ENCODE assay signal across 27 cellular contexts in genomic region chr2:99607454-99607853, GRCh38.
DNase-seq lines count a peak whose midpoint lies in the region; ATAC-seq and TF ChIP-seq lines count a peak whose summit lies in the region.
"Had no signal": no experiment of that assay in that cellular context is flagged by ENCODE, and none has a peak within 500 bp of the region (broad histone marks: within the 10 kb centered on the region; RNA-seq: fewer than 3 reads in every experiment).

No MANE protein-coding gene starts in this region.

- H4K20me1 ChIP-seq in neural progenitor cell (ENCODE audit: low read depth): no peaks in the 10 kb centered on the region

- H3K27ac ChIP-seq in left lung (no peak overlapping the region), thoracic aorta (peak overlapping the region in 1 of 2 donors; percentile 18), neural progenitor cell (no peak overlapping the region)
- H3K27ac ChIP-seq: 22Rv1, esophagus muscularis mucosa, foreskin keratinocyte, pancreas, SJSA1, upper lobe of right lung had no signal

- H3K79me2 ChIP-seq in neural progenitor cell (ENCODE audit: low read depth): no peaks in the 10 kb centered on the region

- no peaks in the 10 kb centered on the region for H3K4me1 Mint-ChIP-seq in activated T-helper 1 cell treated with anti-CD3 and anti-CD28 coated beads, Interleukin-12 subunit alpha, Interleukin-12 subunit beta, Interleukin-2, Interleukin-4 antibody, amounts not matched to agents 30 ng/mL and 10 ng/mL and 1 ng/mL, durations not matched to agents 14 hours and 24 hours and 36 hours (ENCODE audit: low read depth)
- H3K4me1 Mint-ChIP-seq in neural progenitor cell: peaks cover 12% of the 10 kb centered on the region
- H3K4me1 Mint-ChIP-seq: activated T-helper 17 cell treated with anti-CD3 and anti-CD28 coated beads, Interleukin-2, amount 50 U/mL, for 72 hours; natural killer cell; T-cell had no signal

- ATAC-seq in left lung (peak; percentile 53), thoracic aorta (ENCODE audit: insufficient number of reproducible peaks, low FRiP score, low read depth) (no peak), GM18517 (IDR thresholded peaks at IDR 0.05; ENCODE audit: unreplicated experiment) (no peak)
- ATAC-seq: activated T-helper 17 cell treated with anti-CD3 and anti-CD28 coated beads, Interleukin-2, amount 50 U/mL, for 72 hours; foreskin keratinocyte; natural killer cell; pancreas; T-cell; upper lobe of right lung had no signal

- H3K27me3 Mint-ChIP-seq in activated T-helper 1 cell treated with anti-CD3 and anti-CD28 coated beads, Interleukin-12 subunit alpha, Interleukin-12 subunit beta, Interleukin-2, Interleukin-4 antibody, amounts not matched to agents 30 ng/mL and 10 ng/mL and 1 ng/mL, durations not matched to agents 14 hours and 24 hours and 36 hours (ENCODE audit: insufficient read depth): peaks cover 2% of the 10 kb centered on the region
- H3K27me3 Mint-ChIP-seq in neural progenitor cell (ENCODE audit: insufficient read depth, low read depth): no peaks in the 10 kb centered on the region
- H3K27me3 Mint-ChIP-seq: activated CD4-positive, alpha-beta memory T cell treated with anti-CD3 and anti-CD28 coated beads for 36 hours; activated T-helper 17 cell treated with anti-CD3 and anti-CD28 coated beads, Interleukin-2, amount 50 U/mL, for 72 hours; dendritic cell treated with granulocyte-macrophage colony-stimulating factor and Interleukin-4, amounts not matched to agents 40 ng/mL and 50 ng/mL, for 4 days; T-cell had no signal

- H3K4me3 ChIP-seq in adipocyte (ENCODE audit: low read length) (no peak overlapping the region), left lung (no peak overlapping the region), thoracic aorta (peak overlapping the region; percentile 20), neural progenitor cell (no peak overlapping the region)
- H3K4me3 ChIP-seq: esophagus muscularis mucosa, pancreas, SJSA1, upper lobe of right lung had no signal

- H3K4me1 ChIP-seq in adipocyte (ENCODE audit: control insufficient read depth, insufficient read depth, low read length): peaks cover 7% of the 10 kb centered on the region
- H3K4me1 ChIP-seq in left lung: no peaks in the 10 kb centered on the region
- H3K4me1 ChIP-seq in thoracic aorta (ENCODE audit: control insufficient read depth in 1 of 2, low read depth in 2 of 2): peaks cover 2 to 31% of the 10 kb centered on the region in 2 donors
- no peaks in the 10 kb centered on the region for H3K4me1 ChIP-seq in neural progenitor cell
- H3K4me1 ChIP-seq: foreskin keratinocyte, pancreas, SJSA1 had no signal

- no peak overlapping the region for H3K4me3 Mint-ChIP-seq in activated T-helper 1 cell treated with anti-CD3 and anti-CD28 coated beads, Interleukin-12 subunit alpha, Interleukin-12 subunit beta, Interleukin-2, Interleukin-4 antibody, amounts not matched to agents 30 ng/mL and 10 ng/mL and 1 ng/mL, durations not matched to agents 14 hours and 24 hours and 36 hours
- H3K4me3 Mint-ChIP-seq in neural progenitor cell: no peak overlapping the region
- H3K4me3 Mint-ChIP-seq: activated CD4-positive, alpha-beta memory T cell treated with anti-CD3 and anti-CD28 coated beads for 36 hours; activated T-helper 17 cell treated with anti-CD3 and anti-CD28 coated beads, Interleukin-2, amount 50 U/mL, for 72 hours; dendritic cell treated with granulocyte-macrophage colony-stimulating factor and Interleukin-4, amounts not matched to agents 40 ng/mL and 50 ng/mL, for 4 days; mesothelial cell of epicardium; natural killer cell; T-cell had no signal

- H3K36me3 Mint-ChIP-seq in activated T-helper 1 cell treated with anti-CD3 and anti-CD28 coated beads, Interleukin-12 subunit alpha, Interleukin-12 subunit beta, Interleukin-2, Interleukin-4 antibody, amounts not matched to agents 30 ng/mL and 10 ng/mL and 1 ng/mL, durations not matched to agents 14 hours and 24 hours and 36 hours (ENCODE audit: low read depth): no peaks in the 10 kb centered on the region
- H3K36me3 Mint-ChIP-seq in neural progenitor cell: no peaks in the 10 kb centered on the region
- H3K36me3 Mint-ChIP-seq: activated CD4-positive, alpha-beta memory T cell treated with anti-CD3 and anti-CD28 coated beads for 36 hours; mesothelial cell of epicardium; natural killer cell; T-cell had no signal

- no peaks in the 10 kb centered on the region for H3K36me3 ChIP-seq in adipocyte (ENCODE audit: control insufficient read depth, insufficient read depth, low read length, severe bottlenecking)
- no peaks in the 10 kb centered on the region for H3K36me3 ChIP-seq in left lung
- no peaks in the 10 kb centered on the region for H3K36me3 ChIP-seq in thoracic aorta
- no peaks in the 10 kb centered on the region for H3K36me3 ChIP-seq in neural progenitor cell
- H3K36me3 ChIP-seq: esophagus muscularis mucosa, pancreas, SJSA1, upper lobe of right lung had no signal

- peaks cover 8% of the 10 kb centered on the region for H3K27me3 ChIP-seq in adipocyte (replicated peaks; ENCODE audit: control insufficient read depth, insufficient read depth, low read length)
- H3K27me3 ChIP-seq in left lung: no peaks in the 10 kb centered on the region
- no peaks in the 10 kb centered on the region for H3K27me3 ChIP-seq in thoracic aorta (replicated peaks; ENCODE audit: insufficient read depth)
- H3K27me3 ChIP-seq in neural progenitor cell: no peaks in the 10 kb centered on the region
- H3K27me3 ChIP-seq: esophagus muscularis mucosa, pancreas, SJSA1, upper lobe of right lung had no signal

- intact Hi-C loops in left lung (cut with DNase I): no loop called here
- intact Hi-C loops in activated T-helper 1 cell treated with anti-CD3 and anti-CD28 coated beads, Interleukin-12 subunit alpha, Interleukin-12 subunit beta, Interleukin-2, Interleukin-4 antibody, amounts not matched to agents 30 ng/mL and 10 ng/mL and 1 ng/mL, durations not matched to agents 14 hours and 24 hours and 36 hours (cut with micrococcal nuclease): no loop called here

- H3K9ac ChIP-seq in adipocyte (ENCODE audit: low read length) (no peak overlapping the region), neural progenitor cell (no peak overlapping the region)

- no peak overlapping the region for H3K4me2 ChIP-seq in neural progenitor cell

- no peak overlapping the region for H2AFZ ChIP-seq in neural progenitor cell (replicated peaks)

- no peak overlapping the region for H3K27ac Mint-ChIP-seq in activated T-helper 1 cell treated with anti-CD3 and anti-CD28 coated beads, Interleukin-12 subunit alpha, Interleukin-12 subunit beta, Interleukin-2, Interleukin-4 antibody, amounts not matched to agents 30 ng/mL and 10 ng/mL and 1 ng/mL, durations not matched to agents 14 hours and 24 hours and 36 hours
- H3K27ac Mint-ChIP-seq in neural progenitor cell: no peak overlapping the region
- H3K27ac Mint-ChIP-seq: activated CD4-positive, alpha-beta memory T cell treated with anti-CD3 and anti-CD28 coated beads for 36 hours; activated T-helper 17 cell treated with anti-CD3 and anti-CD28 coated beads, Interleukin-2, amount 50 U/mL, for 72 hours; dendritic cell treated with granulocyte-macrophage colony-stimulating factor and Interleukin-4, amounts not matched to agents 40 ng/mL and 50 ng/mL, for 4 days; mesothelial cell of epicardium; natural killer cell; T-cell had no signal

- DNase-seq in DMS53 (lab: John Stamatoyannopoulos, UW) (peak; percentile 57), DMS53 treated with DMSO at 0.1 percent for 48 hours (lab: John Stamatoyannopoulos, UW; ENCODE audit: unreplicated experiment) (no peak), adipocyte (ENCODE audit: low read depth) (peak; percentile 14), left lung (no peak), thoracic aorta (ENCODE audit: low spot score) (no peak), neural progenitor cell (ENCODE audit: low spot score) (no peak)
- no peak for DNase-seq in activated T-helper 1 cell treated with anti-CD3 and anti-CD28 coated beads, Interleukin-12 subunit alpha, Interleukin-12 subunit beta, Interleukin-2, Interleukin-4 antibody, amounts not matched to agents 30 ng/mL and 10 ng/mL and 1 ng/mL, durations not matched to agents 14 hours and 24 hours and 36 hours (ENCODE audit: low spot score)
- DNase-seq: activated CD4-positive, alpha-beta memory T cell treated with anti-CD3 and anti-CD28 coated beads for 36 hours; activated CD8-positive, alpha-beta memory T cell treated with anti-CD3 and anti-CD28 coated beads, Interleukin-2, amount 50 U/mL, for 48 hours; activated naive CD4-positive, alpha-beta T cell treated with anti-CD3 and anti-CD28 coated beads, Interleukin-2, amount 50 U/mL, for 16 hours; amygdala; foreskin keratinocyte; Karpas-422; MV-4-11; natural killer cell; NCI-H1694 treated with DMSO at 0.1 percent for 48 hours; pancreas; stimulated activated CD4-positive, alpha-beta T cell treated with anti-CD3 and anti-CD28 coated beads, Interleukin-4, amount 100 ng/mL, for 1 hour; T-cell; upper lobe of right lung had no signal

- H3K9me3 Mint-ChIP-seq in activated T-helper 1 cell treated with anti-CD3 and anti-CD28 coated beads, Interleukin-12 subunit alpha, Interleukin-12 subunit beta, Interleukin-2, Interleukin-4 antibody, amounts not matched to agents 30 ng/mL and 10 ng/mL and 1 ng/mL, durations not matched to agents 14 hours and 24 hours and 36 hours: no peaks in the 10 kb centered on the region
- no peaks in the 10 kb centered on the region for H3K9me3 Mint-ChIP-seq in neural progenitor cell
- H3K9me3 Mint-ChIP-seq: activated CD4-positive, alpha-beta memory T cell treated with anti-CD3 and anti-CD28 coated beads for 36 hours; activated T-helper 17 cell treated with anti-CD3 and anti-CD28 coated beads, Interleukin-2, amount 50 U/mL, for 72 hours; dendritic cell treated with granulocyte-macrophage colony-stimulating factor and Interleukin-4, amounts not matched to agents 40 ng/mL and 50 ng/mL, for 4 days; mesothelial cell of epicardium; natural killer cell; T-cell had no signal

- TF ChIP-seq CTCF in left lung (IDR thresholded peaks at IDR 0.05): no peak
- no peak for TF ChIP-seq CTCF in thoracic aorta (IDR thresholded peaks at IDR 0.05)
- TF ChIP-seq CTCF in neural progenitor cell (IDR thresholded peaks at IDR 0.05): no peak

- H3K9me3 ChIP-seq in adipocyte (ENCODE audit: control insufficient read depth, low read length): no peaks in the 10 kb centered on the region
- no peaks in the 10 kb centered on the region for H3K9me3 ChIP-seq in left lung
- H3K9me3 ChIP-seq in thoracic aorta: no peaks in the 10 kb centered on the region
- no peaks in the 10 kb centered on the region for H3K9me3 ChIP-seq in neural progenitor cell (ENCODE audit: low read depth)
- H3K9me3 ChIP-seq: esophagus muscularis mucosa, pancreas, SJSA1, upper lobe of right lung had no signal

- H3F3A ChIP-seq in neural progenitor cell (ENCODE audit: low read depth): no peaks in the 10 kb centered on the region

Comparison
In these comparisons a context has a peak if more than half of its experiments do, and no peak if none do; other contexts are left out.
1. DNase-seq: peak in DMS53 (single experiment) and adipocyte (single experiment); none in DMS53 treated with DMSO at 0.1 percent for 48 hours (single experiment), left lung (0 of 2), thoracic aorta (single experiment), activated T-helper 1 cell treated with anti-CD3 and anti-CD28 coated beads, Interleukin-12 subunit alpha, Interleukin-12 subunit beta, Interleukin-2, Interleukin-4 antibody, amounts not matched to agents 30 ng/mL and 10 ng/mL and 1 ng/mL, durations not matched to agents 14 hours and 24 hours and 36 hours (single experiment) and neural progenitor cell (single experiment).